8 cellular contexts compared by ENCODE assay signal in genomic region chr11:31397239-31397834, GRCh38. TPM values are rescaled to one million over a fixed set of nuclear protein-coding genes. Genes with fewer than 3 reads are reported as not detected.
DNase-seq lines count a peak whose midpoint lies in the region; ATAC-seq and TF ChIP-seq lines count a peak whose summit lies in the region.

No MANE protein-coding gene starts in this region.

- H3K27ac Mint-ChIP-seq in brain: no peak overlapping the region

- peak; percentile 59 for TF ChIP-seq CTCF in AG09319 (IDR thresholded peaks at IDR 0.05; ENCODE audit: low read depth, low read length)
- TF ChIP-seq CTCF in GM13976 (IDR thresholded peaks at IDR 0.05; ENCODE audit: borderline replicate concordance, control extremely low read depth, extremely low read depth, insufficient read depth, missing control alignments): peak; percentile 23
- TF ChIP-seq CTCF in brain (conservative IDR thresholded peaks at IDR 0.05): peak; percentile 67 to 80

- H3K18ac ChIP-seq in mesenchymal stem cell (ENCODE audit: low read depth in 1 of 2, low read length in 2 of 2): no peak overlapping the region

- H3K9me3 Mint-ChIP-seq in brain: peaks cover 7 to 19% (median 15%) of the 10 kb centered on the region in 5 experiments

- H3K4me3 Mint-ChIP-seq in brain: no peak overlapping the region

- H3K14ac ChIP-seq in mesenchymal stem cell (ENCODE audit: low read length in 2 of 2): no peak overlapping the region

- ATAC-seq in GM21825 (IDR thresholded peaks at IDR 0.05; ENCODE audit: unreplicated experiment): no peak
- no peak for ATAC-seq in HG02588 (IDR thresholded peaks at IDR 0.05; ENCODE audit: unreplicated experiment)

- no peak overlapping the region for H2AFZ ChIP-seq in mesenchymal stem cell (ENCODE audit: low read depth, low read length)

- H3K36me3 ChIP-seq in mesenchymal stem cell (ENCODE audit: control insufficient read depth in 1 of 2, insufficient read depth in 2 of 2, low read depth in 1 of 2, low read length in 2 of 2): peaks cover 0 to 5% of the 10 kb centered on the region in 2 experiments

- H2BK120ac ChIP-seq in mesenchymal stem cell (ENCODE audit: low read depth, low read length): no peak overlapping the region

- no peak overlapping the region for H3K4me2 ChIP-seq in mesenchymal stem cell (ENCODE audit: low read length, poor library complexity, severe bottlenecking)

- no peak overlapping the region for H3K4ac ChIP-seq in mesenchymal stem cell (ENCODE audit: low read depth in 1 of 2, low read length in 2 of 2)

- no peak overlapping the region for H3K27ac ChIP-seq in mesenchymal stem cell (ENCODE audit: low read length, poor library complexity, severe bottlenecking)

- DNase-seq in AG09319 (ENCODE audit: extremely low read depth, low read depth) (no peak), GM13976 (ENCODE audit: low spot score) (peak; percentile 31), NCI-H2029 (lab: John Stamatoyannopoulos, UW) (peak; percentile 2), mesenchymal stem cell (peak; percentile 36)
- no peak for DNase-seq in stimulated activated CD4-positive, alpha-beta T cell treated with anti-CD3 and anti-CD28 coated beads, Interleukin-15, amount 100 ng/mL, for 24 hours

- in situ Hi-C loops in GM13976 (cut with MboI; ENCODE audit: low sequenced_read_pairs, unreplicated experiment): loop anchor here (10.0 to 25.0 kb wide), 3 partner anchors 465 to 765 kb away; no protein-coding TSS in a partner anchor

- H3K4me3 ChIP-seq in mesenchymal stem cell (ENCODE audit: insufficient read depth in 1 of 2, low read depth in 1 of 2, low read length in 2 of 2): no peak overlapping the region

- no peaks in the 10 kb centered on the region for H3K27me3 Mint-ChIP-seq in brain

- H3K9me3 ChIP-seq in mesenchymal stem cell (ENCODE audit: control insufficient read depth, low read length): no peaks in the 10 kb centered on the region

- no peak overlapping the region for H3K9ac ChIP-seq in mesenchymal stem cell (ENCODE audit: low read length)

- peaks cover 4% of the 10 kb centered on the region for H3K79me1 ChIP-seq in mesenchymal stem cell (replicated peaks; ENCODE audit: low read length, poor library complexity, severe bottlenecking)

- H2BK15ac ChIP-seq in mesenchymal stem cell (ENCODE audit: low read depth, poor library complexity, severe bottlenecking): no peak overlapping the region

- peaks cover 62% of the 10 kb centered on the region for H3K36me3 Mint-ChIP-seq in brain

- H3K4me1 Mint-ChIP-seq in brain: no peaks in the 10 kb centered on the region

- H2AK5ac ChIP-seq in mesenchymal stem cell (ENCODE audit: low read length, severe bottlenecking): no peak overlapping the region

- H2BK5ac ChIP-seq in mesenchymal stem cell (ENCODE audit: low read depth, low read length, poor library complexity, severe bottlenecking): no peak overlapping the region

- WGBS in mesenchymal stem cell: 93% methylated on average over 1 of the region's 5 CpGs

- no peak overlapping the region for H4K8ac ChIP-seq in mesenchymal stem cell (ENCODE audit: low read length)

- no peak overlapping the region for H4K91ac ChIP-seq in mesenchymal stem cell (ENCODE audit: low read length)

- no peaks in the 10 kb centered on the region for H3K4me1 ChIP-seq in mesenchymal stem cell (ENCODE audit: control insufficient read depth, insufficient read depth, low read depth, low read length)

- no peak overlapping the region for H2BK12ac ChIP-seq in mesenchymal stem cell (ENCODE audit: low read length in 2 of 2)

- H3K23ac ChIP-seq in mesenchymal stem cell (ENCODE audit: low read length in 2 of 2): no peak overlapping the region

- H3K27me3 ChIP-seq in mesenchymal stem cell (ENCODE audit: control insufficient read depth in 1 of 2, insufficient read depth in 1 of 2, low read length in 2 of 2): no peaks in the 10 kb centered on the region

RNA-seq across cellular contexts. Expression of gene DNAJC24, which starts 27.7 kb away (rescaled TPM):
- polyA plus RNA-seq in brain (ENCODE audit: insufficient read depth, low read depth, low replicate concordance): 3.4 TPM
- polyA plus RNA-seq in mesenchymal stem cell (2013, experiment 1 of 2): 10.2 TPM
- polyA plus RNA-seq in mesenchymal stem cell (2013, experiment 2 of 2): 9.6 TPM

RNA-seq across cellular contexts. Expression of gene DCDC1, which starts 27.8 kb away (rescaled TPM):
- not detected for polyA plus RNA-seq in brain (ENCODE audit: insufficient read depth, low read depth, low replicate concordance)
- 0.07 TPM for polyA plus RNA-seq in mesenchymal stem cell (2013, experiment 1 of 2)
- not detected for polyA plus RNA-seq in mesenchymal stem cell (2013, experiment 2 of 2)

Comparison
In these comparisons a context has a peak if more than half of its experiments do, and no peak if none do; other contexts are left out.
1. DNase-seq: peak in GM13976 (single experiment), NCI-H2029 (single experiment) and mesenchymal stem cell (single experiment); none in AG09319 (single experiment) and stimulated activated CD4-positive, alpha-beta T cell treated with anti-CD3 and anti-CD28 coated beads, Interleukin-15, amount 100 ng/mL, for 24 hours (single experiment).
2. CTCF ChIP-seq: peak in every context shown above with its lines; median percentile 74 in brain; 59 in AG09319; 23 in GM13976.